8 cellular contexts compared by ENCODE assay signal in genomic region chr12:92141585-92142244, GRCh38. TPM values are rescaled to one million over a fixed set of nuclear protein-coding genes. Genes with fewer than 3 reads are reported as not detected.
DNase-seq lines count a peak whose midpoint lies in the region; ATAC-seq lines count a peak whose summit lies in the region.

No MANE protein-coding gene starts in this region.

- H3K27me3 ChIP-seq in right cardiac atrium (ENCODE audit: control insufficient read depth, insufficient read depth), result no peaks in the 10 kb centered on the region

- H3K27ac ChIP-seq in right cardiac atrium (ENCODE audit: low read length), result peak overlapping the region; percentile 49

- H3K27me3 Mint-ChIP-seq in T-helper 17 cell, result no peaks in the 10 kb centered on the region

- H3K9me3 Mint-ChIP-seq in stimulated activated effector memory CD8-positive, alpha-beta T cell treated with anti-CD3 and anti-CD28 coated beads, Interleukin-12 subunit alpha, Interleukin-12 subunit beta, amount 100 ng/mL, for 72 hours, result no peaks in the 10 kb centered on the region

- WGBS in right cardiac atrium, result 9% methylated on average over 5 of the region's 5 CpGs

- H3K4me3 Mint-ChIP-seq in T-helper 17 cell, result peak overlapping the region; percentile 99
- peak overlapping the region; percentile 100 for H3K4me3 Mint-ChIP-seq in stimulated activated effector memory CD8-positive, alpha-beta T cell treated with anti-CD3 and anti-CD28 coated beads, Interleukin-12 subunit alpha, Interleukin-12 subunit beta, amount 100 ng/mL, for 72 hours

- peaks cover 44% of the 10 kb centered on the region for H3K4me1 Mint-ChIP-seq in T-helper 17 cell
- peaks cover 39% of the 10 kb centered on the region for H3K4me1 Mint-ChIP-seq in stimulated activated effector memory CD8-positive, alpha-beta T cell treated with anti-CD3 and anti-CD28 coated beads, Interleukin-12 subunit alpha, Interleukin-12 subunit beta, amount 100 ng/mL, for 72 hours

- DNase-seq in SIG-M5 treated with dmso at 0.1 percent for 504 hours (lab: John Stamatoyannopoulos, UW; ENCODE audit: unreplicated experiment) (peak; percentile 37), SIG-M5 (lab: John Stamatoyannopoulos, UW) (no peak), T-helper 17 cell (no peak), right cardiac atrium (no peak), NK-92 (lab: John Stamatoyannopoulos, UW; ENCODE audit: unreplicated experiment) (no peak), T1000 (lab: John Stamatoyannopoulos, UW) (no peak)
- no peak for DNase-seq in stimulated activated effector memory CD8-positive, alpha-beta T cell treated with anti-CD3 and anti-CD28 coated beads, Interleukin-12 subunit alpha, Interleukin-12 subunit beta, amount 100 ng/mL, for 72 hours (ENCODE audit: low spot score in 2 of 2)

- H3K4me3 ChIP-seq in right cardiac atrium (ENCODE audit: low read length), result peak overlapping the region; percentile 92

- H3K27ac Mint-ChIP-seq in T-helper 17 cell, result peak overlapping the region; percentile 99
- H3K27ac Mint-ChIP-seq in stimulated activated effector memory CD8-positive, alpha-beta T cell treated with anti-CD3 and anti-CD28 coated beads, Interleukin-12 subunit alpha, Interleukin-12 subunit beta, amount 100 ng/mL, for 72 hours, result peak overlapping the region; percentile 99

- intact Hi-C loops in right cardiac atrium (cut with DNase I), result loop anchor here (5.0 to 10.0 kb wide), 8 partner anchors 157 to 757 kb away; no protein-coding TSS in a partner anchor

- H3K4me1 ChIP-seq in right cardiac atrium (ENCODE audit: control insufficient read depth, insufficient read depth, low read length), result no peaks in the 10 kb centered on the region

- peaks cover 28% of the 10 kb centered on the region for H3K36me3 Mint-ChIP-seq in T-helper 17 cell (ENCODE audit: low read depth)
- peaks cover 100% of the 10 kb centered on the region for H3K36me3 Mint-ChIP-seq in stimulated activated effector memory CD8-positive, alpha-beta T cell treated with anti-CD3 and anti-CD28 coated beads, Interleukin-12 subunit alpha, Interleukin-12 subunit beta, amount 100 ng/mL, for 72 hours

- ATAC-seq in T-helper 17 cell, result peak; percentile 8
- no peak for ATAC-seq in right cardiac atrium
- ATAC-seq in stimulated activated effector memory CD8-positive, alpha-beta T cell treated with anti-CD3 and anti-CD28 coated beads, Interleukin-12 subunit alpha, Interleukin-12 subunit beta, amount 100 ng/mL, for 72 hours, result no peak
- no peak for ATAC-seq in GM18909 (IDR thresholded peaks at IDR 0.05; ENCODE audit: poor library complexity, unreplicated experiment)

- peaks cover 14% of the 10 kb centered on the region for H3K9me3 ChIP-seq in T-helper 17 cell (ENCODE audit: control insufficient read depth, low read length, poor library complexity, severe bottlenecking)
- H3K9me3 ChIP-seq in right cardiac atrium (ENCODE audit: control insufficient read depth, low read length), result no peaks in the 10 kb centered on the region

RNA-seq across cellular contexts. Expression of gene BTG1, which starts 3.9 kb away (rescaled TPM):
- 1,000 to 10,000 TPM; 1,109 to 1,137 TPM for total RNA-seq in T-helper 17 cell
- total RNA-seq in right cardiac atrium, result 100 to 1,000 TPM in 3 of 4 donors, 10 to 100 TPM in 1; 95.7 to 147 (median 134) TPM
- polyA plus RNA-seq in right cardiac atrium, result 59.5 TPM

Comparison
In these comparisons a context has a peak if more than half of its experiments do, and no peak if none do; other contexts are left out.
1. RNA of gene BTG1, which starts 3.9 kb away (total RNA-seq): 1,109 to 1,137 TPM in T-helper 17 cell; 95.7 to 147 TPM in right cardiac atrium; every median in the first group is over 4 times any median in the second.